24 cellular contexts compared by ENCODE assay signal in the genomic region with DNA sequence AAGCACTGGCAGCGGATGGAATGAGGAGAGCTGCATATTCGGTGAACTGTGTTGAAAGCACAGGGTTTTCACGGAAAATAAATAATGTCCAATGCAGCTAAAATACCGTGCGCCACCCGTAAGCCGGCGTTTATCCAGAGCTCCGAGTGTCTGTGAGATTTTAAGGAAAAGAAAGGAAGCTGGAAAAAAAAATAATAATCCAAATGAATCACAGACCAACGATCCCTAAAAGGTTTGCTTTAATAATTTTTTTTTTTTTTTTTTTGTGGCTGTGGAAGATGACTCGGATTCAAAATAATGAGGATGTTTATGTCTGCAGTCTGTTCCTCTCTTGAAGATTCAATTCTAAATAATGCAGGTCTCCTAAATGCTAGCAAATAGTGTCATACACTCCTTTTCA.
"Had no signal": no experiment of that assay in that cellular context is flagged by ENCODE, and none has a peak within 500 bp of the region (broad histone marks: within the 10 kb centered on the region; RNA-seq: fewer than 3 reads in every experiment).

No MANE protein-coding gene starts in this region.

- H3K4me3 ChIP-seq: esophagus muscularis mucosa, gastroesophageal sphincter, lung, psoas muscle, right lobe of liver, tibial artery, upper lobe of left lung, vagina had no signal

- H3K36me3 Mint-ChIP-seq: immature natural killer cell; stimulated activated memory B cell treated with anti-CD40 and anti-IgM and Interleukin-4, amounts not matched to agents 10 μg/mL and 1 μg/mL and 100 μg/mL, for 72 hours had no signal

- H3K4me1 ChIP-seq: esophagus muscularis mucosa, gastroesophageal sphincter, psoas muscle, right lobe of liver, tibial artery, upper lobe of left lung, vagina had no signal

- FAIRE-seq: kidney had no signal

- H3K36me3 ChIP-seq: esophagus muscularis mucosa, gastroesophageal sphincter, right lobe of liver, tibial artery, upper lobe of left lung, vagina had no signal

- H3K27ac Mint-ChIP-seq: dendritic cell treated with granulocyte-macrophage colony-stimulating factor and Interleukin-4, amounts not matched to agents 40 ng/mL and 50 ng/mL, for 4 days; effector memory CD8-positive, alpha-beta T cell; immature natural killer cell; naive B cell; nephron; stimulated activated memory B cell treated with anti-CD40 and anti-IgM and Interleukin-4, amounts not matched to agents 10 μg/mL and 1 μg/mL and 100 μg/mL, for 72 hours; stimulated activated naive CD8-positive, alpha-beta T cell treated with anti-CD3 and anti-CD28 coated beads, Interleukin-15, Interleukin-2, amounts not matched to agents 100 ng/mL and 50 ng/mL, for 24 hours had no signal

- H3K27me3 ChIP-seq: right lobe of liver, upper lobe of left lung, vagina had no signal

- ATAC-seq: effector memory CD8-positive, alpha-beta T cell; gastroesophageal sphincter; left cardiac atrium; left ventricle myocardium superior; psoas muscle; right lobe of liver; stimulated activated memory B cell treated with anti-CD40 and anti-IgM and Interleukin-4, amounts not matched to agents 10 μg/mL and 1 μg/mL and 100 μg/mL, for 72 hours had no signal

- H3K4me1 Mint-ChIP-seq: immature natural killer cell; naive B cell; nephron; stimulated activated memory B cell treated with anti-CD40 and anti-IgM and Interleukin-4, amounts not matched to agents 10 μg/mL and 1 μg/mL and 100 μg/mL, for 72 hours had no signal

- DNase-seq: effector memory CD8-positive, alpha-beta T cell; immature natural killer cell; left cardiac atrium; left ventricle myocardium superior; mesenchymal stem cell; midbrain; naive B cell; psoas muscle; retina; right lobe of liver; stimulated activated CD4-positive, alpha-beta T cell treated with anti-CD3 and anti-CD28 coated beads, Interleukin-1b, Interleukin-23, amount 100 ng/mL, for 48 hours; stimulated activated CD4-positive, alpha-beta T cell treated with anti-CD3 and anti-CD28 coated beads, Interleukin-4, amount 100 ng/mL, for 24 hours; tibial artery; upper lobe of left lung had no signal

- H3K4me3 Mint-ChIP-seq: dendritic cell treated with granulocyte-macrophage colony-stimulating factor and Interleukin-4, amounts not matched to agents 40 ng/mL and 50 ng/mL, for 4 days; effector memory CD8-positive, alpha-beta T cell; immature natural killer cell; naive B cell; nephron; stimulated activated memory B cell treated with anti-CD40 and anti-IgM and Interleukin-4, amounts not matched to agents 10 μg/mL and 1 μg/mL and 100 μg/mL, for 72 hours; stimulated activated naive CD8-positive, alpha-beta T cell treated with anti-CD3 and anti-CD28 coated beads, Interleukin-15, Interleukin-2, amounts not matched to agents 100 ng/mL and 50 ng/mL, for 24 hours had no signal

- H3K27me3 Mint-ChIP-seq: dendritic cell treated with granulocyte-macrophage colony-stimulating factor and Interleukin-4, amounts not matched to agents 40 ng/mL and 50 ng/mL, for 4 days; stimulated activated naive CD8-positive, alpha-beta T cell treated with anti-CD3 and anti-CD28 coated beads, Interleukin-15, Interleukin-2, amounts not matched to agents 100 ng/mL and 50 ng/mL, for 24 hours had no signal

- H3K9me3 ChIP-seq: right lobe of liver, vagina had no signal

- H3K27ac ChIP-seq: epithelial cell of prostate, esophagus muscularis mucosa, gastroesophageal sphincter, psoas muscle, right lobe of liver, tibial artery, upper lobe of left lung, vagina had no signal
